In genomic region chr3:119550090-119550910, GRCh38 we compare ENCODE assay signal across 18 cellular contexts. TPM values are rescaled to one million over a fixed set of nuclear protein-coding genes. Genes with fewer than 3 reads are reported as not detected.
DNase-seq lines count a peak whose midpoint lies in the region; ATAC-seq, FAIRE-seq and TF ChIP-seq lines count a peak whose summit lies in the region.
"Had no signal": no experiment of that assay in that cellular context is flagged by ENCODE, and none has a peak within 500 bp of the region (broad histone marks: within the 10 kb centered on the region; RNA-seq: fewer than 3 reads in every experiment).

No MANE protein-coding gene starts in this region.

- POLR2A ChIA-PET in activated B cell treated with CpG ODN at 0.5 μM for 24 hours (lab: Charles Lee): interaction anchor here (0.5 to 1.4 kb wide), 3 partner anchors 9 to 52 kb away, joined by 3 to 8 read pairs (median 3); partner anchors contain the start of gene TIMMDC1

- no peaks in the 10 kb centered on the region for H3K9me3 Mint-ChIP-seq in activated B cell treated with CpG ODN at 0.5 μM for 24 hours
- H3K9me3 Mint-ChIP-seq: CD4-positive, CD25-positive, alpha-beta regulatory T cell had no signal

- H3K36me3 Mint-ChIP-seq in activated B cell treated with CpG ODN at 0.5 μM for 24 hours (ENCODE audit: low read depth): peaks cover 74% of the 10 kb centered on the region
- H3K36me3 Mint-ChIP-seq: brain had no signal

- peak; percentile 32 for ATAC-seq in HG02798 (IDR thresholded peaks at IDR 0.05; ENCODE audit: poor library complexity, unreplicated experiment)
- ATAC-seq in activated B cell treated with CpG ODN at 0.5 μM for 24 hours (ENCODE audit: low read depth): peak; percentile 3
- ATAC-seq: activated CD8-positive, alpha-beta T cell treated with anti-CD3 and anti-CD28 coated beads, Interleukin-2, amount 10 ng/mL, durations not matched to agents 7 days and 5 days; foreskin keratinocyte had no signal

- no peaks in the 10 kb centered on the region for H3K27me3 Mint-ChIP-seq in activated B cell treated with CpG ODN at 0.5 μM for 24 hours
- H3K27me3 Mint-ChIP-seq: CD4-positive, CD25-positive, alpha-beta regulatory T cell had no signal

- peak overlapping the region; percentile 80 for H3K27ac Mint-ChIP-seq in activated B cell treated with CpG ODN at 0.5 μM for 24 hours
- H3K27ac Mint-ChIP-seq: activated CD8-positive, alpha-beta T cell treated with anti-CD3 and anti-CD28 coated beads, Interleukin-2, amount 10 ng/mL, durations not matched to agents 7 days and 5 days; brain; CD4-positive, CD25-positive, alpha-beta regulatory T cell had no signal

- peaks cover 86% of the 10 kb centered on the region for H3K4me1 Mint-ChIP-seq in activated B cell treated with CpG ODN at 0.5 μM for 24 hours

- intact Hi-C loops in activated B cell treated with CpG ODN at 0.5 μM for 24 hours (cut with micrococcal nuclease): loop anchor here (1.0 kb wide), 1 partner anchor 11 kb away; no protein-coding TSS in a partner anchor

- no peak for DNase-seq in GM18507 (ENCODE audit: extremely low spot score, insufficient read length, low read depth)
- DNase-seq in activated B cell treated with CpG ODN at 0.5 μM for 24 hours: no peak
- no peak for DNase-seq in germinal center (ENCODE audit: low spot score)
- no peak for DNase-seq in HUDEP-2 (lab: John Stamatoyannopoulos, UW; ENCODE audit: unreplicated experiment in 76 of 76)
- DNase-seq in GM20000 (ENCODE audit: low spot score): no peak
- DNase-seq: activated CD8-positive, alpha-beta T cell treated with anti-CD3 and anti-CD28 coated beads, Interleukin-2, amount 10 ng/mL, durations not matched to agents 7 days and 5 days; activated gamma-delta T cell treated with Interleukin-2 at 50 U/mL for 16 hours; CD4-positive, CD25-positive, alpha-beta regulatory T cell; foreskin keratinocyte; midbrain; NCI-H146; NCI-H748 treated with DMSO at 0.1 percent for 48 hours; SIG-M5 had no signal

- TF ChIP-seq CTCF in activated B cell treated with CpG ODN at 0.5 μM for 24 hours (IDR thresholded peaks at IDR 0.05): no peak
- no peak for TF ChIP-seq CTCF in GM20000 (IDR thresholded peaks at IDR 0.05; ENCODE audit: extremely low read depth, missing control alignments)

- peak; percentile 24 for TF ChIP-seq POLR2A in GM19193 (IDR thresholded peaks at IDR 0.05; ENCODE audit: extremely low read depth, insufficient read depth, insufficient read length)

- peak; percentile 91 for FAIRE-seq in GM18507 (lab: Jason Lieb, UNC)

- H3K4me3 Mint-ChIP-seq in activated B cell treated with CpG ODN at 0.5 μM for 24 hours: peak overlapping the region; percentile 68
- H3K4me3 Mint-ChIP-seq: activated CD8-positive, alpha-beta T cell treated with anti-CD3 and anti-CD28 coated beads, Interleukin-2, amount 10 ng/mL, durations not matched to agents 7 days and 5 days; brain; CD4-positive, CD25-positive, alpha-beta regulatory T cell had no signal

- CTCF ChIA-PET in activated B cell treated with CpG ODN at 0.5 μM for 24 hours (lab: Charles Lee): interaction anchor here (1.0 kb wide), 1 partner anchor 131 kb away, joined by 3 read pairs; no protein-coding TSS in a partner anchor

RNA-seq across cellular contexts. Expression of gene CD80, which starts 9.1 kb away (rescaled TPM):
- total RNA-seq in activated B cell treated with CpG ODN at 0.5 μM for 24 hours: 71.4 and 88.1 TPM in 2 replicates
- total RNA-seq: foreskin keratinocyte, osteocyte, smooth muscle cell had no signal

RNA-seq across cellular contexts. Expression of gene ADPRH, which starts 29.0 kb away (rescaled TPM):
- 41.2 and 43.8 TPM in 2 replicates for total RNA-seq in activated B cell treated with CpG ODN at 0.5 μM for 24 hours

RNA-seq across cellular contexts. Expression of gene PLA1A, which starts 47.4 kb away (rescaled TPM):
- total RNA-seq in activated B cell treated with CpG ODN at 0.5 μM for 24 hours: 0.56 and 1.1 TPM in 2 replicates
- total RNA-seq: activated CD8-positive, alpha-beta T cell treated with anti-CD3 and anti-CD28 coated beads, Interleukin-2, amount 10 ng/mL, durations not matched to agents 7 days and 5 days; CD4-positive, CD25-positive, alpha-beta regulatory T cell; foreskin keratinocyte; smooth muscle cell had no signal

RNA-seq across cellular contexts. Expression of gene TIMMDC1, which starts 52.0 kb away (rescaled TPM):
- total RNA-seq in activated B cell treated with CpG ODN at 0.5 μM for 24 hours: 73.0 and 76.1 TPM in 2 replicates
